ENCODE assay signal across 2 cellular contexts in genomic region chr19:15297416-15298224, GRCh38.
TF ChIP-seq lines count a peak whose summit lies in the region.

No MANE protein-coding gene starts in this region.

TF ChIP-seq in PFSK-1, 5 proteins besides CTCF, POLR2A, EP300 and RAD21:
- TF ChIP-seq REST (IDR thresholded peaks at IDR 0.05; ENCODE audit: insufficient read depth in 1 of 2, low read depth in 2 of 2, low read length in 2 of 2) (no peak), FOXP2 (optimal IDR thresholded peaks at IDR 0.05; ENCODE audit: borderline replicate concordance, extremely low read depth, extremely low read length, insufficient read depth) (peak; percentile 43)

TF ChIP-seq in H1, 55 proteins besides CTCF, POLR2A, EP300 and RAD21 (continued from another document):
- TF ChIP-seq MAX (IDR thresholded peaks at IDR 0.05) = no peak
